Comparison of ENCODE assay signal across 8 cellular contexts in genomic region chr11:3609416-3610265, GRCh38. TPM values are rescaled to one million over a fixed set of nuclear protein-coding genes. Genes with fewer than 3 reads are reported as not detected.
DNase-seq lines count a peak whose midpoint lies in the region; ATAC-seq and TF ChIP-seq lines count a peak whose summit lies in the region.

No MANE protein-coding gene starts in this region.

- H3K27me3 ChIP-seq in GM06990 (replicated peaks; ENCODE audit: control insufficient read depth, insufficient read depth, low read length): no peaks in the 10 kb centered on the region; the same call in 1 of the 2 replicates

- H3K36me3 ChIP-seq in GM06990 (ENCODE audit: control insufficient read depth, insufficient read depth, low read length): no peaks in the 10 kb centered on the region

- peaks cover 6% of the 10 kb centered on the region for H3K27me3 Mint-ChIP-seq in type B pancreatic cell

- H3K4me1 Mint-ChIP-seq in type B pancreatic cell (ENCODE audit: unreplicated experiment): peaks cover 3% of the 10 kb centered on the region

- H3K36me3 Mint-ChIP-seq in type B pancreatic cell: no peaks in the 10 kb centered on the region

- H3K4me3 ChIP-seq in AG09309 (ENCODE audit: control insufficient read depth, low read depth, low read length) (no peak overlapping the region), GM06990 (replicated peaks; ENCODE audit: low read depth, low read length) (no peak overlapping the region)

- TF ChIP-seq CTCF in AG09309 (IDR thresholded peaks at IDR 0.05; ENCODE audit: control insufficient read depth, insufficient read depth, low read depth, low read length, missing control alignments) (peak; percentile 88), GM06990 (IDR thresholded peaks at IDR 0.05; ENCODE audit: insufficient read depth, low read length, poor library complexity, severe bottlenecking) (peak; percentile 94), type B pancreatic cell (conservative IDR thresholded peaks at IDR 0.05) (peak; percentile 93)

- ATAC-seq in left colon: peak; percentile 74
- no peak for ATAC-seq in GM19023 (IDR thresholded peaks at IDR 0.05; ENCODE audit: unreplicated experiment)
- ATAC-seq in HG03095 (IDR thresholded peaks at IDR 0.05; ENCODE audit: unreplicated experiment): no peak

- H3K4me3 Mint-ChIP-seq in type B pancreatic cell: no peak overlapping the region

- no peak overlapping the region for H3K27ac Mint-ChIP-seq in type B pancreatic cell

- no peaks in the 10 kb centered on the region for H3K9me3 Mint-ChIP-seq in type B pancreatic cell

- intact Hi-C loops in left colon (cut with DNase I, micrococcal nuclease): no loop called here

- DNase-seq in AG09309 (ENCODE audit: low read depth): no peak
- DNase-seq in GM06990 (ENCODE audit: extremely low read depth, insufficient read length): no peak
- peak; percentile 46 for DNase-seq in NCI-H526 treated with DMSO at 0.1 percent for 48 hours (lab: John Stamatoyannopoulos, UW)
- DNase-seq in astrocyte of the hippocampus (ENCODE audit: low read depth, low spot score): peak; percentile 65
- no peak for DNase-seq in left colon
- DNase-seq in type B pancreatic cell (ENCODE audit: extremely low spot score, unreplicated experiment): no peak

RNA-seq across cellular contexts. Expression of gene ART5, which starts 32.2 kb away (rescaled TPM):
- total RNA-seq in left colon: not detected
- 1.0 and 3.8 TPM in 2 replicates for total RNA-seq in type B pancreatic cell (ENCODE audit: low replicate concordance)

RNA-seq across cellular contexts. Expression of gene ART1, which starts 35.3 kb away (rescaled TPM):
- total RNA-seq in left colon (not detected), type B pancreatic cell (ENCODE audit: low replicate concordance) (not detected in 2 replicates)

Comparison
In these comparisons a context has a peak if more than half of its experiments do, and no peak if none do; other contexts are left out.
1. DNase-seq: peak in NCI-H526 treated with DMSO at 0.1 percent for 48 hours (single experiment) and astrocyte of the hippocampus (single experiment); none in AG09309 (single experiment), GM06990 (single experiment), left colon (0 of 2) and type B pancreatic cell (single experiment).
2. Peak in every context shown above with its lines, with median percentiles within 50 percentile points of each other: CTCF ChIP-seq.